9 cellular contexts compared by ENCODE assay signal in the genomic region with DNA sequence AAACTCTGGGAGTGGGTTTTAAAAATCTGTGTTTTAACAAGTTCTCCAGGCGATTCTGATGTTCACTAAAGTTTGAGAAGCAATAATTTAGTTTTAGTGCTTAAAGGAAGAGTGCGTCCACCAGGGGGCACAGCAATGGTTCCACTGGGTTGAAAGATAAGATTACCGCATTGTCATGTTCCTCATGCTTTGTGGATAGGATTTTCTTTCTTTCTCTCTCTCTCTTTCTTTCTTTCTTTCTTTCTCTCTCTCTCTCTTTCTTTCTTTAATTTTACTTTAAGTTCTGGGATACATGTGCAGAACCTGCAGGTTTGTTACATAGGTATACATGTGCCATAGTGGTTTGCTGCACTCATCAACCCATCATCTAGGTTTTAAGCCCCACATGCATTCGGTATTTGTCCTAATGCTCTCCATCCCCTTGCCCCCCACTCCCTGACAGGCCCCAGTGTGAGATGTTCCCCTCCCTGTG. TPM values are rescaled to one million over a fixed set of nuclear protein-coding genes. Genes with fewer than 3 reads are reported as not detected.
DNase-seq lines count a peak whose midpoint lies in the region; ATAC-seq, FAIRE-seq and TF ChIP-seq lines count a peak whose summit lies in the region.
"Not testable (repeated sequence)": the region's sequence is repeated elsewhere in the genome, so short reads cannot be mapped to it uniquely, and the experiment has no call there.
"Had no signal": no experiment of that assay in that cellular context is flagged by ENCODE, and none has a peak within 500 bp of the region (broad histone marks: within the 10 kb centered on the region; RNA-seq: fewer than 3 reads in every experiment).

No MANE protein-coding gene starts in this region.

- DNase-seq in CD4-positive, alpha-beta T cell = peak; percentile 62 to 85 (median 74)
- DNase-seq in Kasumi-1 (lab: John Stamatoyannopoulos, UW) (peak; percentile 83 to 86), activated T-cell treated with anti-CD3 and anti-CD28 coated beads for 1 hour (ENCODE audit: low read depth) (peak; percentile 82), lung microvascular endothelial cell (ENCODE audit: low read depth in 2 of 2) (peak; percentile 78 to 87)
- DNase-seq in Panc1 (ENCODE audit: low read depth, low spot score) = not testable (repeated sequence)
- DNase-seq in stimulated activated CD8-positive, alpha-beta memory T cell treated with anti-CD3 and anti-CD28 coated beads, Interleukin-12 subunit alpha, Interleukin-12 subunit beta, amount 100 ng/mL, for 24 hours (ENCODE audit: extremely low read depth) = peak; percentile 54

- H3K27me3 Mint-ChIP-seq in CD4-positive, alpha-beta T cell = not testable (repeated sequence)

- H3K36me3 Mint-ChIP-seq in CD4-positive, alpha-beta T cell (ENCODE audit: low read depth) = not testable (repeated sequence)

- H3K27ac Mint-ChIP-seq in CD4-positive, alpha-beta T cell = not testable (repeated sequence)

- POLR2A ChIA-PET in CD4-positive, alpha-beta T cell (lab: Charles Lee); Panc1 (lab: Charles Lee): not testable (repeated sequence)

- not testable (repeated sequence) for BruUV-seq in Panc1 (replicated peaks; lab: Mats Ljungman, UMichigan)

- not testable (repeated sequence) for H3K4me3 Mint-ChIP-seq in CD4-positive, alpha-beta T cell

- H3K27ac ChIP-seq in CD4-positive, alpha-beta T cell (ENCODE audit: low read depth, low read length); Panc1 (ENCODE audit: low read length): not testable (repeated sequence)

- FAIRE-seq in endometrium (lab: Jason Lieb, UNC) = peak; percentile 72

- H3K27me3 ChIP-seq in CD4-positive, alpha-beta T cell (ENCODE audit: control insufficient read depth, insufficient read depth, low read length); Panc1 (ENCODE audit: control insufficient read depth, insufficient read depth, low read length): not testable (repeated sequence)

- not testable (repeated sequence) for H3K4me1 Mint-ChIP-seq in CD4-positive, alpha-beta T cell (ENCODE audit: low read depth)

- not testable (repeated sequence) for H3K4me3 ChIP-seq in Panc1 (ENCODE audit: low read depth in 2 of 2, low read length in 2 of 2)

- intact Hi-C loops in CD4-positive, alpha-beta T cell (cut with DNase I, micrococcal nuclease) = loop anchor here (1.0 to 2.0 kb wide), 2 partner anchors 106 to 177 kb away; no protein-coding TSS in a partner anchor
- intact Hi-C loops in Panc1 (cut with micrococcal nuclease; ENCODE audit: unreplicated experiment) = loop anchor here (1.0 kb wide), 2 partner anchors 106 to 176 kb away; no protein-coding TSS in a partner anchor

- in situ Hi-C loops in Panc1 (cut with HindIII; ENCODE audit: low pct_unique_long_range_greater_than_20kb, low sequenced_read_pairs) = loop anchor here (25.0 kb wide), 1 partner anchor 97 kb away; no protein-coding TSS in a partner anchor

- H3K4me1 ChIP-seq in Panc1 (ENCODE audit: control insufficient read depth, insufficient read depth, low read length) = not testable (repeated sequence)

- not testable (repeated sequence) for H3K9me3 ChIP-seq in CD4-positive, alpha-beta T cell (ENCODE audit: control insufficient read depth, low read length); Panc1 (ENCODE audit: control insufficient read depth, insufficient read depth, low read depth, low read length)

- peak; percentile 85 for TF ChIP-seq CTCF in CD4-positive, alpha-beta T cell (IDR thresholded peaks at IDR 0.05)
- TF ChIP-seq CTCF in Panc1 (IDR thresholded peaks at IDR 0.05) = peak; percentile 84

- not testable (repeated sequence) for H3K36me3 ChIP-seq in Panc1 (ENCODE audit: control insufficient read depth, insufficient read depth, low read length)

- CTCF ChIA-PET in CD4-positive, alpha-beta T cell (lab: Charles Lee) = interaction anchor here (0.7 to 2.1 kb wide), 2 partner anchors 41 to 105 kb away, joined by 3 to 16 read pairs; no protein-coding TSS in a partner anchor
- CTCF ChIA-PET in Panc1 (lab: Charles Lee) = not testable (repeated sequence)

- peak; percentile 65 for ATAC-seq in CD4-positive, alpha-beta T cell (ENCODE audit: poor library complexity)
- peak; percentile 82 for ATAC-seq in GM21447 (IDR thresholded peaks at IDR 0.05; ENCODE audit: unreplicated experiment)
- peak; percentile 85 for ATAC-seq in Panc1

- H3K9me3 Mint-ChIP-seq in CD4-positive, alpha-beta T cell = not testable (repeated sequence)

RNA-seq across cellular contexts. Expression of gene TNFSF10, which starts 33.0 kb away (rescaled TPM):
- 1 to 10 TPM; 9.2 to 9.5 TPM for total RNA-seq in CD4-positive, alpha-beta T cell
- total RNA-seq in Panc1 (2021; ENCODE audit: unreplicated experiment) (2.2 TPM), lung microvascular endothelial cell (69.1 and 91.1 TPM in 2 replicates)
- 1.4 TPM for polyA plus RNA-seq in Panc1 (2012; ENCODE audit: insufficient read length)

RNA-seq across cellular contexts. Expression of gene GHSR, which starts 42.0 kb away (rescaled TPM):
- total RNA-seq in CD4-positive, alpha-beta T cell = not detected
- total RNA-seq in Panc1 (2021; ENCODE audit: unreplicated experiment) (not detected), lung microvascular endothelial cell (not detected in 2 replicates)
- polyA plus RNA-seq in Panc1 (2012; ENCODE audit: insufficient read length) = not detected
- polyA plus RNA-seq: esophagus had no signal
